In genomic region chr17:76438906-76439305, GRCh38 we compare ENCODE assay signal across 1 cellular context.
TF ChIP-seq lines count a peak whose summit lies in the region.

No MANE protein-coding gene starts in this region.

TF ChIP-seq in H1, 55 proteins besides CTCF, POLR2A, EP300 and RAD21:
- TF ChIP-seq CEBPB (IDR thresholded peaks at IDR 0.05; ENCODE audit: low read depth, low read length) (no peak), MAFK (IDR thresholded peaks at IDR 0.05; ENCODE audit: low read depth, low read length) (no peak), RBBP5 (IDR thresholded peaks at IDR 0.05; ENCODE audit: borderline replicate concordance, low read depth, low read length) (no peak), RFX5 (IDR thresholded peaks at IDR 0.05; ENCODE audit: borderline replicate concordance, low read depth, low read length) (no peak), TAF7 (optimal IDR thresholded peaks at IDR 0.05; ENCODE audit: borderline replicate concordance, low read depth, low read length) (no peak), TCF12 (IDR thresholded peaks at IDR 0.05; ENCODE audit: low read depth, low read length) (no peak), BRCA1 (IDR thresholded peaks at IDR 0.05; ENCODE audit: low read depth, low read length) (no peak), ZNF274 (IDR thresholded peaks at IDR 0.05; ENCODE audit: borderline replicate concordance, extremely low read depth, low read length) (no peak), POLR2AphosphoS5 (IDR thresholded peaks at IDR 0.05; ENCODE audit: low read depth, low read length) (no peak), YY1 (IDR thresholded peaks at IDR 0.05; ENCODE audit: low read depth, low read length) (no peak), E2F6 (IDR thresholded peaks at IDR 0.05) (no peak), FOSL1 (IDR thresholded peaks at IDR 0.05; ENCODE audit: insufficient read depth, low read depth, low read length) (no peak), CREB1 (IDR thresholded peaks at IDR 0.05) (no peak), TAF1 (IDR thresholded peaks at IDR 0.05; ENCODE audit: low read depth, low read length) (no peak), CHD1 (IDR thresholded peaks at IDR 0.05; ENCODE audit: low read depth, low read length) (no peak), BACH1 (IDR thresholded peaks at IDR 0.05; ENCODE audit: low read length) (no peak)
